2 cellular contexts compared by ENCODE assay signal in genomic region chr3:129421988-129422745, GRCh38.
TF ChIP-seq lines count a peak whose summit lies in the region.

No MANE protein-coding gene starts in this region.

TF ChIP-seq in IMR-90, 13 proteins besides CTCF, POLR2A, EP300 and RAD21:
- no peak for TF ChIP-seq CEBPB (IDR thresholded peaks at IDR 0.05; ENCODE audit: low read depth, low read length)
- TF ChIP-seq RFX5 (IDR thresholded peaks at IDR 0.05; ENCODE audit: low read depth, low read length) = no peak
- TF ChIP-seq MXI1 (IDR thresholded peaks at IDR 0.05; ENCODE audit: borderline replicate concordance, low read depth, low read length) = no peak
- TF ChIP-seq FOS (IDR thresholded peaks at IDR 0.05; ENCODE audit: low read depth, low read length) = no peak
- no peak for TF ChIP-seq NFE2L2 (IDR thresholded peaks at IDR 0.05; ENCODE audit: low read depth, low read length)
- TF ChIP-seq ELK1 (IDR thresholded peaks at IDR 0.05; ENCODE audit: borderline replicate concordance, low read depth, low read length) = no peak

TF ChIP-seq in liver, 16 proteins besides CTCF, POLR2A, EP300 and RAD21:
- TF ChIP-seq ZBTB33 (IDR thresholded peaks at IDR 0.05) (no peak), RXRA (IDR thresholded peaks at IDR 0.05) (no peak), JUND (IDR thresholded peaks at IDR 0.05) (no peak), YY1 (IDR thresholded peaks at IDR 0.05) (no peak), HNF4A (conservative IDR thresholded peaks at IDR 0.05) (no peak), FOXA2 (IDR thresholded peaks at IDR 0.05) (no peak), FOXA1 (IDR thresholded peaks at IDR 0.05) (no peak), ATF3 (IDR thresholded peaks at IDR 0.05) (no peak), EGR1 (IDR thresholded peaks at IDR 0.05; ENCODE audit: low read depth in 2 of 2) (no peak), MAX (IDR thresholded peaks at IDR 0.05) (no peak), TAF1 (conservative IDR thresholded peaks at IDR 0.05) (no peak), NR2F2 (IDR thresholded peaks at IDR 0.05) (no peak), HNF4G (IDR thresholded peaks at IDR 0.05) (no peak), GABPA (IDR thresholded peaks at IDR 0.05 in 1 of 2, conservative IDR thresholded peaks at IDR 0.05 in 1 of 2) (no peak), SP1 (IDR thresholded peaks at IDR 0.05) (no peak)
- TF ChIP-seq, protein P1, sequence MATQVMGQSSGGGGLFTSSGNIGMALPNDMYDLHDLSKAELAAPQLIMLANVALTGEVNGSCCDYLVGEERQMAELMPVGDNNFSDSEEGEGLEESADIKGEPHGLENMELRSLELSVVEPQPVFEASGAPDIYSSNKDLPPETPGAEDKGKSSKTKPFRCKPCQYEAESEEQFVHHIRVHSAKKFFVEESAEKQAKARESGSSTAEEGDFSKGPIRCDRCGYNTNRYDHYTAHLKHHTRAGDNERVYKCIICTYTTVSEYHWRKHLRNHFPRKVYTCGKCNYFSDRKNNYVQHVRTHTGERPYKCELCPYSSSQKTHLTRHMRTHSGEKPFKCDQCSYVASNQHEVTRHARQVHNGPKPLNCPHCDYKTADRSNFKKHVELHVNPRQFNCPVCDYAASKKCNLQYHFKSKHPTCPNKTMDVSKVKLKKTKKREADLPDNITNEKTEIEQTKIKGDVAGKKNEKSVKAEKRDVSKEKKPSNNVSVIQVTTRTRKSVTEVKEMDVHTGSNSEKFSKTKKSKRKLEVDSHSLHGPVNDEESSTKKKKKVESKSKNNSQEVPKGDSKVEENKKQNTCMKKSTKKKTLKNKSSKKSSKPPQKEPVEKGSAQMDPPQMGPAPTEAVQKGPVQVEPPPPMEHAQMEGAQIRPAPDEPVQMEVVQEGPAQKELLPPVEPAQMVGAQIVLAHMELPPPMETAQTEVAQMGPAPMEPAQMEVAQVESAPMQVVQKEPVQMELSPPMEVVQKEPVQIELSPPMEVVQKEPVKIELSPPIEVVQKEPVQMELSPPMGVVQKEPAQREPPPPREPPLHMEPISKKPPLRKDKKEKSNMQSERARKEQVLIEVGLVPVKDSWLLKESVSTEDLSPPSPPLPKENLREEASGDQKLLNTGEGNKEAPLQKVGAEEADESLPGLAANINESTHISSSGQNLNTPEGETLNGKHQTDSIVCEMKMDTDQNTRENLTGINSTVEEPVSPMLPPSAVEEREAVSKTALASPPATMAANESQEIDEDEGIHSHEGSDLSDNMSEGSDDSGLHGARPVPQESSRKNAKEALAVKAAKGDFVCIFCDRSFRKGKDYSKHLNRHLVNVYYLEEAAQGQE (IDR thresholded peaks at IDR 0.05) = no peak
